Comparison of ENCODE assay signal across 8 cellular contexts in the genomic region with DNA sequence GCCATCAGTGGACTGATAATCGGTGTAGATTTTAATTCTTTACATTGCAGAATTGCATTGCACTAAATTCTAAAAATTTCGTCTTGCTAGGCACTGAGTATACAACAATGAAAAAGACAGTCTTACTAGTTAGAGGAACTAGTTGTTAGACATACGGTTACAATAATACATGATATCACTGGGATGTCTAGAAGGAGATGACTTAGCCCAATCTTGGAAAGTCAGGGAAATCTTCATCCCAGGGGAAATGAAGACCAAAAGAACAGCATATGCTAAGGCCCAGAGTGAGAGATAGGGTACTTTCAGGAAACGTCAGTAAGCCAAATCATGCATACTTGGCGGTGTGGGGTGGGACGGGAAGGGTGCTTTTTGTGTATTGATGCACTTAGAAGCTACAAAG. TPM values are rescaled to one million over a fixed set of nuclear protein-coding genes. Genes with fewer than 3 reads are reported as not detected.
DNase-seq lines count a peak whose midpoint lies in the region; ATAC-seq and TF ChIP-seq lines count a peak whose summit lies in the region.

No MANE protein-coding gene starts in this region.

- intact Hi-C loops in ascending aorta (cut with DNase I) = loop anchor here (5.0 to 10.0 kb wide), 5 partner anchors 209 to 1719 kb away; a partner anchor contains a TSS

- peaks cover 13% of the 10 kb centered on the region; the same call in 1 of the 2 replicates for H3K4me1 ChIP-seq in HAP-1
- peaks cover 0 to 10% of the 10 kb centered on the region in 2 donors for H3K4me1 ChIP-seq in ascending aorta
- peaks cover 15% of the 10 kb centered on the region for H3K4me1 ChIP-seq in mesodermal cell (ENCODE audit: control insufficient read depth, insufficient read depth, low read length, poor library complexity, severe bottlenecking)

- ATAC-seq in HG03342 (IDR thresholded peaks at IDR 0.05; ENCODE audit: unreplicated experiment) = no peak

- H3K27me3 ChIP-seq in HAP-1 (ENCODE audit: low read depth) (no peaks in the 10 kb centered on the region), ascending aorta (no peaks in the 10 kb centered on the region)

- 80 to 97% methylated on average over 3 to 5 of the region's 6 CpGs for WGBS in mesodermal cell (ENCODE audit: insufficient coverage in 2 of 2), 2 experiments

- DNase-seq in A172 (ENCODE audit: low spot score) (peak; percentile 3), HAP-1 (ENCODE audit: low spot score in 2 of 2) (no peak), ascending aorta (ENCODE audit: low spot score in 2 of 2) (no peak), DMS114 treated with DMSO at 0.1 percent for 48 hours (lab: John Stamatoyannopoulos, UW; ENCODE audit: unreplicated experiment) (no peak), GF-D8 (lab: John Stamatoyannopoulos, UW) (no peak), SW 1271 (lab: John Stamatoyannopoulos, UW) (no peak)

- peak overlapping the region; percentile 54 for H3K4me3 ChIP-seq in HAP-1
- H3K4me3 ChIP-seq in ascending aorta = peak overlapping the region; percentile 64 to 69
- H3K4me3 ChIP-seq in mesodermal cell (ENCODE audit: extremely low read depth, insufficient read depth, low read length, poor library complexity, severe bottlenecking) = peak overlapping the region; percentile 70

- H3K36me3 ChIP-seq in HAP-1 (replicated peaks) (no peaks in the 10 kb centered on the region), ascending aorta (no peaks in the 10 kb centered on the region), mesodermal cell (ENCODE audit: control insufficient read depth, insufficient read depth, low read length) (no peaks in the 10 kb centered on the region)

- H3K9me3 ChIP-seq in HAP-1 = no peaks in the 10 kb centered on the region
- H3K9me3 ChIP-seq in ascending aorta = no peaks in the 10 kb centered on the region
- H3K9me3 ChIP-seq in mesodermal cell (ENCODE audit: control insufficient read depth, low read length) = no peaks in the 10 kb centered on the region

- TF ChIP-seq CTCF in ascending aorta (IDR thresholded peaks at IDR 0.05) = no peak

- H3K27ac ChIP-seq in ascending aorta (peak overlapping the region in 1 of 2 donors; percentile 95), mesodermal cell (ENCODE audit: low read depth, low read length, severe bottlenecking) (no peak overlapping the region)

- in situ Hi-C loops in HAP-1 (cut with MboI; ENCODE audit: low sequenced_read_pairs) = loop anchor here (10.0 kb wide), 1 partner anchor 289 kb away; a partner anchor contains a TSS

RNA-seq across cellular contexts. Expression of a gene that starts 0.9 kb away (rescaled TPM):
- total RNA-seq in A172 (2014; rRNA removed; shearing (Covaris generic)) = 43.0 and 52.4 TPM in 2 replicates
- total RNA-seq in ascending aorta = 1.1 TPM
- polyA plus RNA-seq in mesodermal cell (2013, experiment 1 of 2) = 30.8 TPM
- 34.5 TPM for polyA plus RNA-seq in mesodermal cell (2013, experiment 2 of 2)

RNA-seq across cellular contexts. Expression of a gene that starts 1.6 kb away (rescaled TPM):
- total RNA-seq in A172 (2014; rRNA removed; shearing (Covaris generic)) = 20.6 and 24.4 TPM in 2 replicates
- total RNA-seq in ascending aorta = 49.0 TPM
- 25.8 TPM for polyA plus RNA-seq in mesodermal cell (2013, experiment 1 of 2)
- polyA plus RNA-seq in mesodermal cell (2013, experiment 2 of 2) = 25.0 TPM

Comparison
In these comparisons a context has a peak if more than half of its experiments do, and no peak if none do; other contexts are left out.
1. RNA of a gene that starts 0.9 kb away (total RNA-seq): 43.0 to 52.4 TPM in A172; 1.1 TPM in ascending aorta (single experiment); every median in the first group is over 10 times any median in the second.
2. Peak in every context shown above with its lines, with median percentiles within 50 percentile points of each other: H3K4me3 ChIP-seq.